8 cellular contexts compared by ENCODE assay signal in the genomic region with DNA sequence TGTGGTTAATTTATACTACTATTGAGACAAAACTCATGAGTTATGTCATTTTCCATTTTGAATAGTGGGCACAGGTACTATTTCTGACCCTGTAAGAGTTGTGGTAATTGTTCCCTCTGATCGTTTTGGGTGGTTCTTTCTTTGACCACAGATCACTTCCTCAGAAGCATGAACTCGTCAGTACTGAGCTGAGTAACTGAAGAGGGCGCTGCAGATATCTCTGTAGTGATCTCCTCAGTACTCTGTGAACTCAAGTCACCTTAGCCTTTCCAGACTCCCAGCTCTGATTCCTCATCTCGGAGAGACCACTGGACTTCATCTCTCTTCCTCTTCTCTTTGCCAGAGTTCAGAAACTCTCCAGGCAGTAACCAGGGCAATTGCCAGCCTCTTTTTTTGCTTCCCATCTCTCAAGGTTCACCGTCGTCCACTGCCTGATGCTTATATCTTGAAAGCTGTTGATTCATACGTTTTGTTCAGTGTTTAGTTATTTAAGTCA. TPM values are rescaled to one million over a fixed set of nuclear protein-coding genes. Genes with fewer than 3 reads are reported as not detected.
DNase-seq lines count a peak whose midpoint lies in the region; ATAC-seq and TF ChIP-seq lines count a peak whose summit lies in the region.

No MANE protein-coding gene starts in this region.

- peak; percentile 30 for TF ChIP-seq CTCF in neutrophil (IDR thresholded peaks at IDR 0.05)
- TF ChIP-seq CTCF in vagina (IDR thresholded peaks at IDR 0.05), result no peak

- H3K27me3 Mint-ChIP-seq in T-helper 1 cell treated with Interleukin-12 subunit alpha and Interleukin-12 subunit beta and Interleukin-4 antibody, amounts not matched to agents 30 μg/mL and 1 μg/mL, for 36 hours (ENCODE audit: low read depth), result no peaks in the 10 kb centered on the region
- peaks cover 18% of the 10 kb centered on the region for H3K27me3 Mint-ChIP-seq in central memory CD8-positive, alpha-beta T cell

- peak; percentile 69 for DNase-seq in activated effector memory CD4-positive, alpha-beta T cell treated with anti-CD3 and anti-CD28 coated beads, Interleukin-2, amount 50 U/mL, for 16 hours
- no peak for DNase-seq in activated effector memory CD4-positive, alpha-beta T cell treated with Interleukin-2 at 50 U/mL for 16 hours
- DNase-seq in central memory CD8-positive, alpha-beta T cell (ENCODE audit: low spot score in 2 of 2), result peak in 1 of 2 donors; percentile 28
- DNase-seq in NCI-H2029 (lab: John Stamatoyannopoulos, UW), result no peak
- no peak for DNase-seq in vagina (ENCODE audit: extremely low spot score in 2 of 2)

- H3K4me3 Mint-ChIP-seq in T-helper 1 cell treated with Interleukin-12 subunit alpha and Interleukin-12 subunit beta and Interleukin-4 antibody, amounts not matched to agents 30 μg/mL and 1 μg/mL, for 36 hours, result peak overlapping the region; percentile 55
- no peak overlapping the region for H3K4me3 Mint-ChIP-seq in central memory CD8-positive, alpha-beta T cell

- ATAC-seq in HG03066 (IDR thresholded peaks at IDR 0.05; ENCODE audit: low read depth, unreplicated experiment), result peak; percentile 96
- ATAC-seq in central memory CD8-positive, alpha-beta T cell (replicated peaks; ENCODE audit: extremely low read depth, poor library complexity, severe bottlenecking), result peak; percentile 91

- H3K27ac ChIP-seq in neutrophil (no peak overlapping the region), vagina (no peak overlapping the region)

- TF ChIP-seq POLR2A in vagina (IDR thresholded peaks at IDR 0.05), result no peak

- H3K9me3 Mint-ChIP-seq in T-helper 1 cell treated with Interleukin-12 subunit alpha and Interleukin-12 subunit beta and Interleukin-4 antibody, amounts not matched to agents 30 μg/mL and 1 μg/mL, for 36 hours, result no peaks in the 10 kb centered on the region
- H3K9me3 Mint-ChIP-seq in central memory CD8-positive, alpha-beta T cell, result no peaks in the 10 kb centered on the region

- peaks cover 48% of the 10 kb centered on the region for H3K4me1 Mint-ChIP-seq in T-helper 1 cell treated with Interleukin-12 subunit alpha and Interleukin-12 subunit beta and Interleukin-4 antibody, amounts not matched to agents 30 μg/mL and 1 μg/mL, for 36 hours (ENCODE audit: low read depth)
- H3K4me1 Mint-ChIP-seq in central memory CD8-positive, alpha-beta T cell, result peaks cover 10% of the 10 kb centered on the region

- intact Hi-C loops in vagina (cut with DNase I), result no loop called here

- peaks cover 24% of the 10 kb centered on the region for H3K36me3 Mint-ChIP-seq in T-helper 1 cell treated with Interleukin-12 subunit alpha and Interleukin-12 subunit beta and Interleukin-4 antibody, amounts not matched to agents 30 μg/mL and 1 μg/mL, for 36 hours (ENCODE audit: low read depth)
- H3K36me3 Mint-ChIP-seq in central memory CD8-positive, alpha-beta T cell (ENCODE audit: insufficient read depth), result no peaks in the 10 kb centered on the region

- H3K4me1 ChIP-seq in neutrophil (ENCODE audit: control insufficient read depth in 1 of 2, insufficient read depth in 1 of 2, low read depth in 1 of 2, low read length in 1 of 2) (peaks cover 7% of the 10 kb centered on the region in 2 experiments), vagina (no peaks in the 10 kb centered on the region)

- H3K27ac Mint-ChIP-seq in T-helper 1 cell treated with Interleukin-12 subunit alpha and Interleukin-12 subunit beta and Interleukin-4 antibody, amounts not matched to agents 30 μg/mL and 1 μg/mL, for 36 hours, result peak overlapping the region; percentile 65
- H3K27ac Mint-ChIP-seq in central memory CD8-positive, alpha-beta T cell (ENCODE audit: low read depth), result no peak overlapping the region

- peaks cover 17% of the 10 kb centered on the region for H3K27me3 ChIP-seq in neutrophil
- H3K27me3 ChIP-seq in vagina, result no peaks in the 10 kb centered on the region

- H3K4me3 ChIP-seq in neutrophil (ENCODE audit: low read depth in 1 of 2, low read length in 1 of 2) (no peak overlapping the region), vagina (no peak overlapping the region)

- H3K36me3 ChIP-seq in neutrophil (no peaks in the 10 kb centered on the region), vagina (no peaks in the 10 kb centered on the region)

- H3K9me3 ChIP-seq in neutrophil (no peaks in the 10 kb centered on the region), vagina (no peaks in the 10 kb centered on the region)

RNA-seq across cellular contexts. Expression of a gene that starts 9.4 kb away (rescaled TPM):
- 10.6 TPM for total RNA-seq in vagina

RNA-seq across cellular contexts. Expression of a gene that starts 53.7 kb away (rescaled TPM):
- 4.9 TPM for total RNA-seq in vagina
